Comparison of ENCODE assay signal across 16 cellular contexts in genomic region chr1:6462412-6463119, GRCh38. TPM values are rescaled to one million over a fixed set of nuclear protein-coding genes. Genes with fewer than 3 reads are reported as not detected.
A peak's percentile ranks its signal among the peaks of the same experiment; 100 is the strongest.
DNase-seq lines count a peak whose midpoint lies in the region; ATAC-seq and TF ChIP-seq lines count a peak whose summit lies in the region.
"Had no signal": no experiment of that assay in that cellular context is flagged by ENCODE, and none has a peak within 500 bp of the region (broad histone marks: within the 10 kb centered on the region; RNA-seq: fewer than 3 reads in every experiment).

No MANE protein-coding gene starts in this region.

- no peak for TF ChIP-seq CTCF in CD8-positive, alpha-beta T cell (IDR thresholded peaks at IDR 0.05)
- TF ChIP-seq CTCF in lower lobe of right lung (IDR thresholded peaks at IDR 0.05) = no peak

- no peak for ATAC-seq in CD4-positive, CD25-positive, alpha-beta regulatory T cell (ENCODE audit: low read depth in 2 of 2)
- ATAC-seq in CD8-positive, alpha-beta T cell = no peak
- ATAC-seq in esophagus mucosa (peak; percentile 1), lower lobe of right lung (no peak)
- ATAC-seq: gastrocnemius medialis had no signal

- DNase-seq in CD4-positive, CD25-positive, alpha-beta regulatory T cell = no peak
- no peak for DNase-seq in CD8-positive, alpha-beta T cell
- DNase-seq in activated T-helper 2 cell treated with anti-CD3 and anti-CD28 coated beads, Interferon-gamma antibody, Interleukin-2, Interleukin-4, amounts not matched to agents 10 μg/mL and 5 μg/mL and 100 μg/mL, durations not matched to agents 14 hours and 24 hours and 36 hours (ENCODE audit: low spot score) = no peak
- DNase-seq in NCI-H1048 (lab: John Stamatoyannopoulos, UW) (no peak), lower lobe of right lung (no peak), UCSD-AML1 (lab: John Stamatoyannopoulos, UW; ENCODE audit: unreplicated experiment) (no peak)
- DNase-seq: BE2C, gastrocnemius medialis, NCI-H1930, NCI-H510A treated with DMSO at 0.1 percent for 48 hours had no signal

- CTCF ChIA-PET in CD8-positive, alpha-beta T cell (lab: Charles Lee) = interaction anchor here (0.9 to 3.1 kb wide), 7 partner anchors 10 to 40 kb away, joined by 3 to 14 read pairs (median 3); no protein-coding TSS in a partner anchor

- H3K27ac ChIP-seq in CD4-positive, CD25-positive, alpha-beta regulatory T cell (ENCODE audit: insufficient read depth, low read length, poor library complexity, severe bottlenecking) = peak overlapping the region; percentile 97
- H3K27ac ChIP-seq in CD8-positive, alpha-beta T cell (ENCODE audit: low read depth, low read length) = no peak overlapping the region
- H3K27ac ChIP-seq in lower lobe of right lung = no peak overlapping the region
- H3K27ac ChIP-seq: adrenal gland, gastrocnemius medialis had no signal

- peak overlapping the region; percentile 41 for H3K4me3 ChIP-seq in CD4-positive, CD25-positive, alpha-beta regulatory T cell (ENCODE audit: low read depth, low read length)
- H3K4me3 ChIP-seq in CD8-positive, alpha-beta T cell (ENCODE audit: low read depth, low read length) = no peak overlapping the region
- H3K4me3 ChIP-seq in lower lobe of right lung = no peak overlapping the region
- H3K4me3 ChIP-seq: adrenal gland, gastrocnemius medialis, smooth muscle cell, tibial nerve had no signal

- H3K4me1 ChIP-seq in CD4-positive, CD25-positive, alpha-beta regulatory T cell (ENCODE audit: control insufficient read depth, insufficient read depth, low read length, poor library complexity, severe bottlenecking) = peaks cover 74% of the 10 kb centered on the region
- peaks cover 55% of the 10 kb centered on the region for H3K4me1 ChIP-seq in CD8-positive, alpha-beta T cell (ENCODE audit: insufficient read depth, low read length)
- no peaks in the 10 kb centered on the region for H3K4me1 ChIP-seq in lower lobe of right lung
- H3K4me1 ChIP-seq: BE2C, gastrocnemius medialis had no signal

- H3K9me3 Mint-ChIP-seq in CD4-positive, CD25-positive, alpha-beta regulatory T cell = no peaks in the 10 kb centered on the region
- no peaks in the 10 kb centered on the region for H3K9me3 Mint-ChIP-seq in CD8-positive, alpha-beta T cell
- no peaks in the 10 kb centered on the region for H3K9me3 Mint-ChIP-seq in activated T-helper 2 cell treated with anti-CD3 and anti-CD28 coated beads, Interferon-gamma antibody, Interleukin-2, Interleukin-4, amounts not matched to agents 10 μg/mL and 5 μg/mL and 100 μg/mL, durations not matched to agents 14 hours and 24 hours and 36 hours

- H3K36me3 Mint-ChIP-seq in CD4-positive, CD25-positive, alpha-beta regulatory T cell = peaks cover 14% of the 10 kb centered on the region
- H3K36me3 Mint-ChIP-seq in CD8-positive, alpha-beta T cell = peaks cover 42% of the 10 kb centered on the region
- peaks cover 42% of the 10 kb centered on the region for H3K36me3 Mint-ChIP-seq in activated T-helper 2 cell treated with anti-CD3 and anti-CD28 coated beads, Interferon-gamma antibody, Interleukin-2, Interleukin-4, amounts not matched to agents 10 μg/mL and 5 μg/mL and 100 μg/mL, durations not matched to agents 14 hours and 24 hours and 36 hours (ENCODE audit: low read depth)

- H3K4me3 Mint-ChIP-seq in CD4-positive, CD25-positive, alpha-beta regulatory T cell = peak overlapping the region; percentile 54 to 97 (median 68)
- H3K4me3 Mint-ChIP-seq in CD8-positive, alpha-beta T cell = peak overlapping the region; percentile 61
- peak overlapping the region; percentile 68 for H3K4me3 Mint-ChIP-seq in activated T-helper 2 cell treated with anti-CD3 and anti-CD28 coated beads, Interferon-gamma antibody, Interleukin-2, Interleukin-4, amounts not matched to agents 10 μg/mL and 5 μg/mL and 100 μg/mL, durations not matched to agents 14 hours and 24 hours and 36 hours (ENCODE audit: low read depth)

- H3K36me3 ChIP-seq in CD4-positive, CD25-positive, alpha-beta regulatory T cell (ENCODE audit: control insufficient read depth, insufficient read depth, low read length) = peaks cover 21% of the 10 kb centered on the region
- H3K36me3 ChIP-seq in CD8-positive, alpha-beta T cell (ENCODE audit: insufficient read depth, low read length) = peaks cover 22% of the 10 kb centered on the region
- peaks cover 9% of the 10 kb centered on the region for H3K36me3 ChIP-seq in lower lobe of right lung
- H3K36me3 ChIP-seq: BE2C, gastrocnemius medialis had no signal

- peak overlapping the region; percentile 91 to 99 (median 97) for H3K27ac Mint-ChIP-seq in CD4-positive, CD25-positive, alpha-beta regulatory T cell
- H3K27ac Mint-ChIP-seq in CD8-positive, alpha-beta T cell = peak overlapping the region; percentile 92
- peak overlapping the region; percentile 83 for H3K27ac Mint-ChIP-seq in activated T-helper 2 cell treated with anti-CD3 and anti-CD28 coated beads, Interferon-gamma antibody, Interleukin-2, Interleukin-4, amounts not matched to agents 10 μg/mL and 5 μg/mL and 100 μg/mL, durations not matched to agents 14 hours and 24 hours and 36 hours

- H3K4me1 Mint-ChIP-seq in CD4-positive, CD25-positive, alpha-beta regulatory T cell = peaks cover 0 to 69% (median 34%) of the 10 kb centered on the region in 4 donors
- peaks cover 46% of the 10 kb centered on the region for H3K4me1 Mint-ChIP-seq in CD8-positive, alpha-beta T cell (ENCODE audit: low read depth)
- H3K4me1 Mint-ChIP-seq in activated T-helper 2 cell treated with anti-CD3 and anti-CD28 coated beads, Interferon-gamma antibody, Interleukin-2, Interleukin-4, amounts not matched to agents 10 μg/mL and 5 μg/mL and 100 μg/mL, durations not matched to agents 14 hours and 24 hours and 36 hours (ENCODE audit: low read depth) = peaks cover 38% of the 10 kb centered on the region

- H3K27me3 Mint-ChIP-seq in CD4-positive, CD25-positive, alpha-beta regulatory T cell = peaks cover 9% of the 10 kb centered on the region
- H3K27me3 Mint-ChIP-seq in CD8-positive, alpha-beta T cell (ENCODE audit: low read depth) = no peaks in the 10 kb centered on the region
- H3K27me3 Mint-ChIP-seq in activated T-helper 2 cell treated with anti-CD3 and anti-CD28 coated beads, Interferon-gamma antibody, Interleukin-2, Interleukin-4, amounts not matched to agents 10 μg/mL and 5 μg/mL and 100 μg/mL, durations not matched to agents 14 hours and 24 hours and 36 hours (ENCODE audit: low read depth) = peaks cover 2% of the 10 kb centered on the region

- POLR2A ChIA-PET in CD8-positive, alpha-beta T cell (lab: Charles Lee) = interaction anchor here (0.8 to 1.3 kb wide), 3 partner anchors 10 to 117 kb away, joined by 3 to 4 read pairs (median 3); partner anchors contain the start of gene ZBTB48

- no peaks in the 10 kb centered on the region for H3K9me3 ChIP-seq in CD4-positive, CD25-positive, alpha-beta regulatory T cell (ENCODE audit: control insufficient read depth in 2 of 2, low read length in 2 of 2)
- no peaks in the 10 kb centered on the region for H3K9me3 ChIP-seq in CD8-positive, alpha-beta T cell (ENCODE audit: low read length)
- no peaks in the 10 kb centered on the region for H3K9me3 ChIP-seq in lower lobe of right lung
- H3K9me3 ChIP-seq: adrenal gland, BE2C, gastrocnemius medialis, tibial nerve had no signal

- intact Hi-C loops in CD8-positive, alpha-beta T cell (cut with DNase I, micrococcal nuclease) = no loop called here
- intact Hi-C loops in activated T-helper 2 cell treated with anti-CD3 and anti-CD28 coated beads, Interferon-gamma antibody, Interleukin-2, Interleukin-4, amounts not matched to agents 10 μg/mL and 5 μg/mL and 100 μg/mL, durations not matched to agents 14 hours and 24 hours and 36 hours (cut with micrococcal nuclease) = no loop called here
- intact Hi-C loops in lower lobe of right lung (cut with DNase I) = no loop called here

- no peaks in the 10 kb centered on the region for H3K27me3 ChIP-seq in CD4-positive, CD25-positive, alpha-beta regulatory T cell (ENCODE audit: control insufficient read depth, insufficient read depth, low read length)
- H3K27me3 ChIP-seq in CD8-positive, alpha-beta T cell (ENCODE audit: insufficient read depth, low read length) = no peaks in the 10 kb centered on the region
- peaks cover 21% of the 10 kb centered on the region for H3K27me3 ChIP-seq in lower lobe of right lung (ENCODE audit: low read depth)
- H3K27me3 ChIP-seq: adrenal gland, BE2C had no signal

RNA-seq across cellular contexts. Expression of gene TNFRSF25, which starts 3.4 kb away (rescaled TPM):
- 258 TPM for total RNA-seq in CD4-positive, CD25-positive, alpha-beta regulatory T cell
- polyA plus RNA-seq in CD4-positive, CD25-positive, alpha-beta regulatory T cell = 10 to 100 TPM; 23.3 to 32.8 (median 31.0) TPM
- 100 to 1,000 TPM; 178 to 185 TPM for total RNA-seq in CD8-positive, alpha-beta T cell
- total RNA-seq in activated T-helper 2 cell treated with anti-CD3 and anti-CD28 coated beads, Interferon-gamma antibody, Interleukin-2, Interleukin-4, amounts not matched to agents 10 μg/mL and 5 μg/mL and 100 μg/mL, durations not matched to agents 14 hours and 24 hours and 36 hours = 88.0 and 89.7 TPM in 2 replicates
- total RNA-seq in esophagus mucosa (13.1 TPM), lower lobe of right lung (8.2 TPM)

RNA-seq across cellular contexts. Expression of gene PLEKHG5, which starts 28.9 kb away (rescaled TPM):
- total RNA-seq in CD4-positive, CD25-positive, alpha-beta regulatory T cell = 5.0 TPM
- 1 to 10 TPM in 1 of 4 donors, under 1 TPM in 2, not detected in 1; 0.65 to 1.0 (median 0.68) TPM for polyA plus RNA-seq in CD4-positive, CD25-positive, alpha-beta regulatory T cell
- 1 to 10 TPM; 4.0 to 5.0 TPM for total RNA-seq in CD8-positive, alpha-beta T cell
- 1.1 and 1.6 TPM in 2 replicates for total RNA-seq in activated T-helper 2 cell treated with anti-CD3 and anti-CD28 coated beads, Interferon-gamma antibody, Interleukin-2, Interleukin-4, amounts not matched to agents 10 μg/mL and 5 μg/mL and 100 μg/mL, durations not matched to agents 14 hours and 24 hours and 36 hours
- 24.4 TPM for total RNA-seq in esophagus mucosa
- total RNA-seq in lower lobe of right lung = 9.5 TPM

RNA-seq across cellular contexts. Expression of gene ESPN, which starts 38.0 kb away (rescaled TPM):
- 3.7 TPM for total RNA-seq in CD4-positive, CD25-positive, alpha-beta regulatory T cell
- polyA plus RNA-seq in CD4-positive, CD25-positive, alpha-beta regulatory T cell = under 1 TPM; 0.22 to 0.25 (median 0.22) TPM
- 1 to 10 TPM; 2.7 to 5.5 TPM for total RNA-seq in CD8-positive, alpha-beta T cell
- 0.87 and 1.0 TPM in 2 replicates for total RNA-seq in activated T-helper 2 cell treated with anti-CD3 and anti-CD28 coated beads, Interferon-gamma antibody, Interleukin-2, Interleukin-4, amounts not matched to agents 10 μg/mL and 5 μg/mL and 100 μg/mL, durations not matched to agents 14 hours and 24 hours and 36 hours
- total RNA-seq in esophagus mucosa (33.4 TPM), lower lobe of right lung (8.3 TPM)
- total RNA-seq: posterior vena cava, smooth muscle cell had no signal

RNA-seq across cellular contexts. Expression of gene HES2, which starts 42.8 kb away (rescaled TPM):
- total RNA-seq in CD4-positive, CD25-positive, alpha-beta regulatory T cell = not detected
- not detected for polyA plus RNA-seq in CD4-positive, CD25-positive, alpha-beta regulatory T cell
- total RNA-seq in CD8-positive, alpha-beta T cell = not detected
- total RNA-seq in activated T-helper 2 cell treated with anti-CD3 and anti-CD28 coated beads, Interferon-gamma antibody, Interleukin-2, Interleukin-4, amounts not matched to agents 10 μg/mL and 5 μg/mL and 100 μg/mL, durations not matched to agents 14 hours and 24 hours and 36 hours = 0.21 and 0.51 TPM in 2 replicates
- total RNA-seq in esophagus mucosa (47.3 TPM), lower lobe of right lung (6.4 TPM)
- total RNA-seq: liver, tibial nerve had no signal
